ENCODE assay signal across 23 cellular contexts in the genomic region with DNA sequence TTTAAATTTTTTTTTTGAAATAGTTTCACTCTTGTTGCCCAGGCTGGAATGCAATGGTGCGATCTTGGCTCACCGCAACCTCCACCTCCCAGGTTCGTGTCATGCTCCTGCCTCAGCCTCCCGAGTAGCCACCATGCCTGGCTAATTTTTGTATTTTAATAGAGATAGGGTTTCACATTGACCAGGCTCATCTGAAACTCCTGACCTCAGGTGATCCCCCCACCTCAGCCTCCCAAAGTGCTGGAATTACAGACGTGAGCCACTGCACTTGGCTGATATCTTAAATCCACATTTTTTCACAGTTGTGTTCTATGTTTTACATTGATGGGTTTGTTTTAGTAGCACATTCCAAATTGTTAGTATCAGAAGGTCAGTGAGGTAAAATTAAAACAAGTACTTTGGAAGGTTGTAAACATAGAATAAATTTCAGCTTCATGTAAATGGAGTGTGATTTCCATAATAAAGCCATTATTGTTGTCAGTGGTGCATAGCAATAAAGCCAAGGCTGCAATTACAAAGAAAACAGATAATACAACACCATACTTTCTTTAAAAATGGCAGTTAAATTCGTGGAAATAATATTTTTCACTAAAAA.
"Had no signal": no experiment of that assay in that cellular context is flagged by ENCODE, and none has a peak within 500 bp of the region (broad histone marks: within the 10 kb centered on the region; RNA-seq: fewer than 3 reads in every experiment).

No MANE protein-coding gene starts in this region.

- H3K9me3 ChIP-seq: lower lobe of right lung, right lobe of liver, stomach, suprapubic skin, transverse colon, uterus had no signal

- DNase-seq: activated CD4-positive, alpha-beta memory T cell treated with anti-CD3 and anti-CD28 coated beads, Interleukin-2, amount 10 ng/mL, durations not matched to agents 7 days and 5 days; activated CD4-positive, alpha-beta T cell treated with anti-CD3 and anti-CD28 coated beads, Interleukin-2, amount 10 ng/mL, durations not matched to agents 24 days and 14 days; activated gamma-delta T cell treated with Interleukin-2 at 50 U/mL for 16 hours; activated T-cell treated with anti-CD3 and anti-CD28 coated beads for 4 hours; aorta; effector CD4-positive, alpha-beta T cell; glutamatergic neuron; lower lobe of right lung; naive B cell; occipital lobe; right lobe of liver; stimulated activated CD4-positive, alpha-beta T cell treated with anti-CD3 and anti-CD28 coated beads, Interleukin-2, amount 100 ng/mL, for 24 hours; stomach; transverse colon; uterus had no signal

- H3K27ac ChIP-seq: hepatocyte, lower lobe of right lung, right lobe of liver, skin epidermis, stomach, suprapubic skin, transverse colon, uterus had no signal

- H3K4me1 ChIP-seq: lower lobe of right lung, right lobe of liver, uterus had no signal

- H3K36me3 ChIP-seq: lower lobe of right lung, right lobe of liver, stomach, suprapubic skin, transverse colon, uterus had no signal

- ATAC-seq: activated CD4-positive, CD25-positive, alpha-beta regulatory T cell treated with anti-CD3 and anti-CD28 coated beads, Interleukin-2, amount 50 U/mL, for 24 hours; activated naive CD4-positive, alpha-beta T cell treated with anti-CD3 and anti-CD28 coated beads, Interleukin-2, amount 50 U/mL, for 72 hours; esophagus mucosa; stimulated activated effector memory CD8-positive, alpha-beta T cell treated with anti-CD3 and anti-CD28 coated beads, Interleukin-12 subunit alpha, Interleukin-12 subunit beta, amount 100 ng/mL, for 72 hours had no signal

- H3K27me3 ChIP-seq: hepatocyte, right lobe of liver, stomach, suprapubic skin, transverse colon, uterus had no signal

- H3K4me3 ChIP-seq: hepatocyte, lower lobe of right lung, right lobe of liver, skin epidermis, stomach, suprapubic skin, transverse colon, uterus had no signal

- FAIRE-seq: keratinocyte had no signal
